In the genomic region with DNA sequence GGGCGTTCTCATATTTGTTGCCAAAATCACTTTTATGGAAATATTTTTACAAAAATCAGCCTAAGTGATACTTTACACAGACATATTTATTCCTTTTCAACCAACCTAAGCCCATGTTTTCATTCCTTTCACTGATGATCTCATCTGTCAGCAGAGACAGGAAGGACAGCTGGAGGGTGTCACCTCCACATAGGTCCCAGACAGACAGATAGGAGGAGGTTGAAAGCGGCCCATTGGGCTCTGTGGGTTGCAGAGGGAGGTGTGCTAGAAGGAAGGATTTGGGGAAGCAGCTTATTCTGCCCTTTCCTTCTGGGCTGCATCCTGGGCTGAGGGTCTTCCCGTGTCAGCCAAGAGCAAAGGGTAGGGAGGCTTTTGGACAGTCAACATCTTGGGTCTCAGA, we compare ENCODE assay signal across 10 cellular contexts. TPM values are rescaled to one million over a fixed set of nuclear protein-coding genes. Genes with fewer than 3 reads are reported as not detected.
DNase-seq lines count a peak whose midpoint lies in the region; ATAC-seq, FAIRE-seq and TF ChIP-seq lines count a peak whose summit lies in the region.
"Had no signal": no experiment of that assay in that cellular context is flagged by ENCODE, and none has a peak within 500 bp of the region (broad histone marks: within the 10 kb centered on the region; RNA-seq: fewer than 3 reads in every experiment).

No MANE protein-coding gene starts in this region.

- TF ChIP-seq POLR2A in H1 (IDR thresholded peaks at IDR 0.05; ENCODE audit: control extremely low read depth in 1 of 2, low read depth in 2 of 2, low read length in 2 of 2): no peak

- FAIRE-seq in H1 (lab: Jason Lieb, UNC): no peak
- FAIRE-seq: urothelium cell line had no signal

- no peak for TF ChIP-seq EP300 in H1 (IDR thresholded peaks at IDR 0.05; ENCODE audit: borderline replicate concordance in 1 of 2, low read depth in 2 of 2, low read length in 2 of 2)

- H3K14ac ChIP-seq in H1 (ENCODE audit: insufficient read length): no peak overlapping the region

- H3K23me2 ChIP-seq in H1 (ENCODE audit: low read depth, low read length): no peaks in the 10 kb centered on the region

- H3K27ac ChIP-seq in H1 (ENCODE audit: low read depth, low read length) (no peak overlapping the region), endodermal cell (ENCODE audit: low read depth, low read length) (no peak overlapping the region), osteoblast (ENCODE audit: low read depth, low read length) (no peak overlapping the region)

- H3K4me3 ChIP-seq in H1 (ENCODE audit: extremely low read depth in 1 of 4, insufficient read depth in 2 of 4, low read depth in 3 of 4, low read length in 4 of 4): no peak overlapping the region
- H3K4me3 ChIP-seq in endodermal cell (ENCODE audit: low read length): no peak overlapping the region
- no peak overlapping the region for H3K4me3 ChIP-seq in osteoblast (ENCODE audit: insufficient read depth, low read length)

- H3K4me3 Mint-ChIP-seq in endodermal cell: no peak overlapping the region

- H2BK15ac ChIP-seq in H1 (ENCODE audit: low read length): 0 out of 2 replicates have a peak overlapping the region, but pooled peaks have one; percentile 21

- no peak overlapping the region for H3K27ac Mint-ChIP-seq in endodermal cell

- H4K5ac ChIP-seq in H1 (ENCODE audit: insufficient read length, low read depth, low read length): no peak overlapping the region

- H3K9me3 ChIP-seq in H1 (ENCODE audit: insufficient read depth in 2 of 2, low read depth in 1 of 2, low read length in 1 of 2) (no peaks in the 10 kb centered on the region), endodermal cell (ENCODE audit: control insufficient read depth, low read length) (no peaks in the 10 kb centered on the region), osteoblast (ENCODE audit: low read depth, low read length) (no peaks in the 10 kb centered on the region)

- no peak overlapping the region; the same call in 1 of the 2 replicates for H2AK5ac ChIP-seq in H1 (ENCODE audit: low read depth, low read length)

- CTCF ChIA-PET in H1 (lab: Charles Lee; ENCODE audit: partially characterized antibody): interaction anchor here (0.7 to 2.0 kb wide), 4 partner anchors 25 to 98 kb away, joined by 3 to 9 read pairs (median 6); no protein-coding TSS in a partner anchor

- H3K4me1 ChIP-seq in H1 (replicated peaks in 1 of 4; ENCODE audit: control insufficient read depth in 3 of 4, insufficient read depth in 4 of 4, low read length in 3 of 4): no peaks in the 10 kb centered on the region
- H3K4me1 ChIP-seq in endodermal cell (ENCODE audit: control insufficient read depth, insufficient read depth, low read length): no peaks in the 10 kb centered on the region
- H3K4me1 ChIP-seq in osteoblast (ENCODE audit: insufficient read depth, low read length): no peaks in the 10 kb centered on the region

- no peak overlapping the region for H3K4ac ChIP-seq in H1 (replicated peaks; ENCODE audit: insufficient read length, low read depth, low read length)

- H3K79me2 ChIP-seq in H1 (ENCODE audit: control insufficient read depth in 1 of 2, insufficient read depth in 2 of 2, low read length in 2 of 2): no peaks in the 10 kb centered on the region
- no peaks in the 10 kb centered on the region for H3K79me2 ChIP-seq in osteoblast (ENCODE audit: insufficient read depth, low read length)

- H3K4me1 Mint-ChIP-seq in endodermal cell: no peaks in the 10 kb centered on the region

- H3K27me3 ChIP-seq in H1 (replicated peaks in 1 of 4; ENCODE audit: control insufficient read depth in 3 of 4, extremely low read depth in 1 of 4, insufficient read depth in 3 of 4, low read length in 3 of 4): no peaks in the 10 kb centered on the region; a peak in 1 of 7 replicates
- no peaks in the 10 kb centered on the region for H3K27me3 ChIP-seq in endodermal cell (ENCODE audit: control insufficient read depth, insufficient read depth, low read length, poor library complexity, severe bottlenecking)
- H3K27me3 ChIP-seq in osteoblast (ENCODE audit: insufficient read depth, low read length): no peaks in the 10 kb centered on the region

- no peak overlapping the region for H2BK20ac ChIP-seq in H1 (ENCODE audit: low read length)

- WGBS in H1 (ENCODE audit: extremely low coverage in 1 of 2, insufficient coverage in 1 of 2, insufficient read length in 1 of 2, insufficient replicate concordance in 2 of 2, low coverage in 1 of 2, low lambda C conversion rate in 2 of 2, missing lambda C conversion rate in 1 of 2), 2 experiments: 86% methylated on average over 3 of the region's 3 CpGs; no CpG with 5 or more reads in 1 of the 2 experiments
- 93 to 97% methylated on average over 1 to 3 of the region's 3 CpGs for WGBS in endodermal cell (ENCODE audit: insufficient coverage in 1 of 2, insufficient read length in 1 of 2), 2 experiments

- no peaks in the 10 kb centered on the region for H3K9me3 Mint-ChIP-seq in endodermal cell

- H3K23ac ChIP-seq in H1 (ENCODE audit: insufficient read length): no peak overlapping the region

- no peaks in the 10 kb centered on the region for H3K79me1 ChIP-seq in H1 (ENCODE audit: low read depth, low read length)

- H2BK5ac ChIP-seq in H1 (ENCODE audit: low read depth, low read length): no peak overlapping the region

- DNase-seq in stimulated activated CD4-positive, alpha-beta T cell treated with anti-CD3 and anti-CD28 coated beads, Interleukin-12 subunit alpha, Interleukin-12 subunit beta, amount 100 ng/mL, for 4 hours: peak; percentile 24
- DNase-seq in stimulated activated CD4-positive, alpha-beta T cell treated with anti-CD3 and anti-CD28 coated beads, Interleukin-2, amount 100 ng/mL, for 48 hours: no peak
- DNase-seq in activated CD4-positive, alpha-beta T cell treated with anti-CD3 and anti-CD28 coated beads, Interleukin-2, amount 50 U/mL, for 4 hours: peak; percentile 50 to 51
- DNase-seq in H1 (ENCODE audit: low read depth in 1 of 2, low spot score in 2 of 2) (no peak), NOMO-1 treated with DMSO at 0.1 percent for 48 hours (lab: John Stamatoyannopoulos, UW; ENCODE audit: unreplicated experiment) (no peak), endodermal cell (no peak), osteoblast (ENCODE audit: insufficient read length, low spot score, missing footprints) (no peak)
- DNase-seq: NCI-H1694 treated with DMSO at 0.1 percent for 48 hours had no signal

- H2AFZ ChIP-seq in H1 (ENCODE audit: low read length): no peak overlapping the region
- no peak overlapping the region for H2AFZ ChIP-seq in osteoblast (ENCODE audit: low read length)

- no peak overlapping the region for H4K91ac ChIP-seq in H1 (replicated peaks; ENCODE audit: insufficient read length, low read length)

- H3K36me3 ChIP-seq in H1 (ENCODE audit: control insufficient read depth in 2 of 4, insufficient read depth in 4 of 4, low read length in 3 of 4) (no peaks in the 10 kb centered on the region; a peak in 1 of 8 replicates), endodermal cell (ENCODE audit: control insufficient read depth, insufficient read depth, low read length) (no peaks in the 10 kb centered on the region), osteoblast (ENCODE audit: insufficient read depth, low read length) (no peaks in the 10 kb centered on the region)

- TF ChIP-seq CTCF in H1 (IDR thresholded peaks at IDR 0.05; ENCODE audit: control extremely low read depth in 1 of 3, insufficient read depth in 1 of 3, low read depth in 1 of 3, low read length in 3 of 3): no peak
- no peak for TF ChIP-seq CTCF in endodermal cell (conservative IDR thresholded peaks at IDR 0.05)
- no peak for TF ChIP-seq CTCF in osteoblast (IDR thresholded peaks at IDR 0.05; ENCODE audit: extremely low read depth, low read depth, low read length)

- no peaks in the 10 kb centered on the region for H3K36me3 Mint-ChIP-seq in endodermal cell (ENCODE audit: low read depth)

- H2BK12ac ChIP-seq in H1 (ENCODE audit: low read depth, low read length): no peak overlapping the region

- ATAC-seq in HG03521 (IDR thresholded peaks at IDR 0.05; ENCODE audit: unreplicated experiment): no peak

- POLR2A ChIA-PET in H1 (lab: Charles Lee; ENCODE audit: partially characterized antibody): no interaction called here

- no peak overlapping the region for H3K9ac ChIP-seq in H1 (replicated peaks in 1 of 4; ENCODE audit: extremely low read depth in 1 of 4, low read depth in 3 of 4, low read length in 3 of 4)
- no peak overlapping the region for H3K9ac ChIP-seq in endodermal cell (ENCODE audit: extremely low read depth, low read length, poor library complexity, severe bottlenecking)

- H4K20me1 ChIP-seq in H1 (replicated peaks in 1 of 2; ENCODE audit: control insufficient read depth in 1 of 2, insufficient read depth in 2 of 2, low read length in 2 of 2) (no peaks in the 10 kb centered on the region), osteoblast (ENCODE audit: insufficient read depth, low read length) (no peaks in the 10 kb centered on the region)

- H3K56ac ChIP-seq in H1 (replicated peaks; ENCODE audit: insufficient read length, low read depth, low read length): no peak overlapping the region

- TF ChIP-seq RAD21 in H1 (IDR thresholded peaks at IDR 0.05 in 1 of 2, conservative IDR thresholded peaks at IDR 0.05 in 1 of 2; ENCODE audit: low read depth in 2 of 2, low read length in 2 of 2): no peak

- no peak overlapping the region for H2BK120ac ChIP-seq in H1 (replicated peaks; ENCODE audit: low read depth, low read length)

- no peak overlapping the region for H4K8ac ChIP-seq in H1 (ENCODE audit: extremely low read depth, insufficient read depth, low read length)

- no peaks in the 10 kb centered on the region for H3K27me3 Mint-ChIP-seq in endodermal cell (ENCODE audit: insufficient read depth)

- H3K18ac ChIP-seq in H1 (ENCODE audit: extremely low read depth, low read length): no peak overlapping the region

- H3K4me2 ChIP-seq in H1 (ENCODE audit: insufficient read depth in 1 of 2, low read depth in 2 of 2, low read length in 2 of 2): no peak overlapping the region
- H3K4me2 ChIP-seq in osteoblast (ENCODE audit: insufficient read depth, low read length): no peak overlapping the region

TF ChIP-seq in H1, 55 proteins besides CTCF, POLR2A, EP300 and RAD21 (continues in another document):
- TF ChIP-seq CHD1 (IDR thresholded peaks at IDR 0.05; ENCODE audit: low read depth, low read length) (no peak), TCF12 (IDR thresholded peaks at IDR 0.05; ENCODE audit: low read depth, low read length) (no peak), CTBP2 (IDR thresholded peaks at IDR 0.05; ENCODE audit: borderline replicate concordance, insufficient read depth, insufficient read length, low read length) (no peak)

RNA-seq across cellular contexts. Expression of a gene that starts 26.0 kb away (rescaled TPM):
- total RNA-seq in H1 (2021; fragmentation: NEBNext Ultra II Directional; extraction: Animal tissue kit (Norgen Biotek cat#: 25700)): 63.1 and 70.4 TPM in 2 replicates
- 21.0 and 34.3 TPM in 2 replicates for polyA plus RNA-seq in H1 (2011; rRNA removed)
- 22.5 TPM for polyA plus RNA-seq in H1 (2011; cell fraction: cytosol; rRNA removed)
- polyA plus RNA-seq in H1 (2011; cell fraction: nucleus; rRNA removed): 77.9 TPM
- 37.1 to 43.6 TPM (median 42.0 TPM) in 4 replicates for polyA plus RNA-seq in H1 (2012, experiment 1 of 2)
- 17.8 TPM for polyA plus RNA-seq in H1 (2012, experiment 2 of 2)
- 49.6 TPM for polyA plus RNA-seq in H1 (2013, experiment 1 of 2)
- 47.0 TPM for polyA plus RNA-seq in H1 (2013, experiment 2 of 2)
- polyA minus RNA-seq in H1 (2011; rRNA and poly(A)+ RNA removed): 28.5 and 31.1 TPM in 2 replicates
- polyA minus RNA-seq in H1 (2011; cell fraction: cytosol; rRNA and poly(A)+ RNA removed): 39.3 TPM
- 60.8 TPM for polyA minus RNA-seq in H1 (2011; cell fraction: nucleus; rRNA and poly(A)+ RNA removed)
- total RNA-seq in endodermal cell (10 to 100 TPM; 42.8 to 51.0 TPM), osteoblast (0.72 and 0.88 TPM in 2 replicates)
- polyA plus RNA-seq in endodermal cell (2013, experiment 1 of 2): 19.7 TPM
- polyA plus RNA-seq in endodermal cell (2013, experiment 2 of 2): 18.5 TPM

Comparison
In these comparisons a context has a peak if more than half of its experiments do, and no peak if none do; other contexts are left out.
1. DNase-seq: peak in stimulated activated CD4-positive, alpha-beta T cell treated with anti-CD3 and anti-CD28 coated beads, Interleukin-12 subunit alpha, Interleukin-12 subunit beta, amount 100 ng/mL, for 4 hours (single experiment) and activated CD4-positive, alpha-beta T cell treated with anti-CD3 and anti-CD28 coated beads, Interleukin-2, amount 50 U/mL, for 4 hours (2 of 2); none in stimulated activated CD4-positive, alpha-beta T cell treated with anti-CD3 and anti-CD28 coated beads, Interleukin-2, amount 100 ng/mL, for 48 hours (0 of 2), H1 (0 of 2), NOMO-1 treated with DMSO at 0.1 percent for 48 hours (single experiment), endodermal cell (single experiment) and osteoblast (single experiment).
2. RNA of a gene that starts 26.0 kb away (total RNA-seq): 63.1 to 70.4 TPM in H1 and 42.8 to 51.0 TPM in endodermal cell; 0.72 to 0.88 TPM in osteoblast; every median in the first group is over 10 times any median in the second.